Comparison of ENCODE assay signal across 1 cellular context in the genomic region with DNA sequence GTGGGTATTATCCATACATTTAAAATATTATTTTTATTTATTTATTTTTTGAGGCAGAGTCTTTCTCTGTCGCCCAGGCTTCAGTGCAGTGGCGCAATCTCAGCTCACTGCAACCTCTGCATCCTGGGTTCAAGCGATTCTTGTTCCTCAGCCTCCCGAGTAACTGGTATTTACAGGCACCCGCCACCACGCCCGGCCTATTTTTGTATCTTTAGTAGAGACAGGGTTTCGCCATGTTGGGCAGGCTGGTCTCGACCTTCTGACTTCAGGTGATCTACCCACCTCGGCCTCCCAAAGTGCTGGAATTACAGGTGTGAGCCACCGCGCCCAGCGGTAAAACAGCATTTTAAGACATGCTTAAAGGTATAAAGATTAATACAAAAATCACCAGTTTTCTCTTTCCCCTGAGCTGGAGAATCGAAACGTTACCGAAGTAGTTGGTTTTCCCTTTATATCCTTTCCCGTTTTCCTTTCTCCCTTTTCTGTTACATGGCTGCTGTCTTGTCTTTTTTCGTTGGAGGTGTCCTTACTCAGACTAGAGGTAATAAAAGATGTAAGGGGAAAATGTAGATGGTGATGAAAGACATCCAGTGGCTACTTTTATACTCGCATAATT.
TF ChIP-seq lines count a peak whose summit lies in the region.

No MANE protein-coding gene starts in this region.

TF ChIP-seq in HepG2, 621 proteins besides CTCF, POLR2A, EP300 and RAD21:
- TF ChIP-seq, protein P1, sequence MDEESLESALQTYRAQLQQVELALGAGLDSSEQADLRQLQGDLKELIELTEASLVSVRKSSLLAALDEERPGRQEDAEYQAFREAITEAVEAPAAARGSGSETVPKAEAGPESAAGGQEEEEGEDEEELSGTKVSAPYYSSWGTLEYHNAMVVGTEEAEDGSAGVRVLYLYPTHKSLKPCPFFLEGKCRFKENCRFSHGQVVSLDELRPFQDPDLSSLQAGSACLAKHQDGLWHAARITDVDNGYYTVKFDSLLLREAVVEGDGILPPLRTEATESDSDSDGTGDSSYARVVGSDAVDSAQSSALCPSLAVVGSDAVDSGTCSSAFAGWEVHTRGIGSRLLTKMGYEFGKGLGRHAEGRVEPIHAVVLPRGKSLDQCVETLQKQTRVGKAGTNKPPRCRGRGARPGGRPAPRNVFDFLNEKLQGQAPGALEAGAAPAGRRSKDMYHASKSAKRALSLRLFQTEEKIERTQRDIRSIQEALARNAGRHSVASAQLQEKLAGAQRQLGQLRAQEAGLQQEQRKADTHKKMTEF (CRISPR knock-in tag; IDR thresholded peaks at IDR 0.05): no peak
- no peak for TF ChIP-seq ZNF674 (CRISPR knock-in tag; IDR thresholded peaks at IDR 0.05; ENCODE audit: low read depth)
- TF ChIP-seq SMAD3 (CRISPR knock-in tag; IDR thresholded peaks at IDR 0.05): no peak
- peak; percentile 93 for TF ChIP-seq ZNF460 (CRISPR knock-in tag; IDR thresholded peaks at IDR 0.05; ENCODE audit: borderline replicate concordance)
- TF ChIP-seq ZMYM3 (CRISPR knock-in tag; IDR thresholded peaks at IDR 0.05): peak; percentile 73
- no peak for TF ChIP-seq JUN (CRISPR knock-in tag; IDR thresholded peaks at IDR 0.05)
- TF ChIP-seq, protein P2, sequence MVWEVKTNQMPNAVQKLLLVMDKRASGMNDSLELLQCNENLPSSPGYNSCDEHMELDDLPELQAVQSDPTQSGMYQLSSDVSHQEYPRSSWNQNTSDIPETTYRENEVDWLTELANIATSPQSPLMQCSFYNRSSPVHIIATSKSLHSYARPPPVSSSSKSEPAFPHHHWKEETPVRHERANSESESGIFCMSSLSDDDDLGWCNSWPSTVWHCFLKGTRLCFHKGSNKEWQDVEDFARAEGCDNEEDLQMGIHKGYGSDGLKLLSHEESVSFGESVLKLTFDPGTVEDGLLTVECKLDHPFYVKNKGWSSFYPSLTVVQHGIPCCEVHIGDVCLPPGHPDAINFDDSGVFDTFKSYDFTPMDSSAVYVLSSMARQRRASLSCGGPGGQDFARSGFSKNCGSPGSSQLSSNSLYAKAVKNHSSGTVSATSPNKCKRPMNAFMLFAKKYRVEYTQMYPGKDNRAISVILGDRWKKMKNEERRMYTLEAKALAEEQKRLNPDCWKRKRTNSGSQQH (CRISPR knock-in tag; IDR thresholded peaks at IDR 0.05; ENCODE audit: low read depth): no peak
- TF ChIP-seq, protein P3, sequence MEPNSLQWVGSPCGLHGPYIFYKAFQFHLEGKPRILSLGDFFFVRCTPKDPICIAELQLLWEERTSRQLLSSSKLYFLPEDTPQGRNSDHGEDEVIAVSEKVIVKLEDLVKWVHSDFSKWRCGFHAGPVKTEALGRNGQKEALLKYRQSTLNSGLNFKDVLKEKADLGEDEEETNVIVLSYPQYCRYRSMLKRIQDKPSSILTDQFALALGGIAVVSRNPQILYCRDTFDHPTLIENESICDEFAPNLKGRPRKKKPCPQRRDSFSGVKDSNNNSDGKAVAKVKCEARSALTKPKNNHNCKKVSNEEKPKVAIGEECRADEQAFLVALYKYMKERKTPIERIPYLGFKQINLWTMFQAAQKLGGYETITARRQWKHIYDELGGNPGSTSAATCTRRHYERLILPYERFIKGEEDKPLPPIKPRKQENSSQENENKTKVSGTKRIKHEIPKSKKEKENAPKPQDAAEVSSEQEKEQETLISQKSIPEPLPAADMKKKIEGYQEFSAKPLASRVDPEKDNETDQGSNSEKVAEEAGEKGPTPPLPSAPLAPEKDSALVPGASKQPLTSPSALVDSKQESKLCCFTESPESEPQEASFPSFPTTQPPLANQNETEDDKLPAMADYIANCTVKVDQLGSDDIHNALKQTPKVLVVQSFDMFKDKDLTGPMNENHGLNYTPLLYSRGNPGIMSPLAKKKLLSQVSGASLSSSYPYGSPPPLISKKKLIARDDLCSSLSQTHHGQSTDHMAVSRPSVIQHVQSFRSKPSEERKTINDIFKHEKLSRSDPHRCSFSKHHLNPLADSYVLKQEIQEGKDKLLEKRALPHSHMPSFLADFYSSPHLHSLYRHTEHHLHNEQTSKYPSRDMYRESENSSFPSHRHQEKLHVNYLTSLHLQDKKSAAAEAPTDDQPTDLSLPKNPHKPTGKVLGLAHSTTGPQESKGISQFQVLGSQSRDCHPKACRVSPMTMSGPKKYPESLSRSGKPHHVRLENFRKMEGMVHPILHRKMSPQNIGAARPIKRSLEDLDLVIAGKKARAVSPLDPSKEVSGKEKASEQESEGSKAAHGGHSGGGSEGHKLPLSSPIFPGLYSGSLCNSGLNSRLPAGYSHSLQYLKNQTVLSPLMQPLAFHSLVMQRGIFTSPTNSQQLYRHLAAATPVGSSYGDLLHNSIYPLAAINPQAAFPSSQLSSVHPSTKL (CRISPR knock-in tag; IDR thresholded peaks at IDR 0.05): no peak
- TF ChIP-seq, protein P4, sequence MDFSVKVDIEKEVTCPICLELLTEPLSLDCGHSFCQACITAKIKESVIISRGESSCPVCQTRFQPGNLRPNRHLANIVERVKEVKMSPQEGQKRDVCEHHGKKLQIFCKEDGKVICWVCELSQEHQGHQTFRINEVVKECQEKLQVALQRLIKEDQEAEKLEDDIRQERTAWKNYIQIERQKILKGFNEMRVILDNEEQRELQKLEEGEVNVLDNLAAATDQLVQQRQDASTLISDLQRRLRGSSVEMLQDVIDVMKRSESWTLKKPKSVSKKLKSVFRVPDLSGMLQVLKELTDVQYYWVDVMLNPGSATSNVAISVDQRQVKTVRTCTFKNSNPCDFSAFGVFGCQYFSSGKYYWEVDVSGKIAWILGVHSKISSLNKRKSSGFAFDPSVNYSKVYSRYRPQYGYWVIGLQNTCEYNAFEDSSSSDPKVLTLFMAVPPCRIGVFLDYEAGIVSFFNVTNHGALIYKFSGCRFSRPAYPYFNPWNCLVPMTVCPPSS (IDR thresholded peaks at IDR 0.05): no peak
- no peak for TF ChIP-seq CEBPB (IDR thresholded peaks at IDR 0.05; ENCODE audit: borderline replicate concordance, low read depth, low read length)
- TF ChIP-seq, protein P5, sequence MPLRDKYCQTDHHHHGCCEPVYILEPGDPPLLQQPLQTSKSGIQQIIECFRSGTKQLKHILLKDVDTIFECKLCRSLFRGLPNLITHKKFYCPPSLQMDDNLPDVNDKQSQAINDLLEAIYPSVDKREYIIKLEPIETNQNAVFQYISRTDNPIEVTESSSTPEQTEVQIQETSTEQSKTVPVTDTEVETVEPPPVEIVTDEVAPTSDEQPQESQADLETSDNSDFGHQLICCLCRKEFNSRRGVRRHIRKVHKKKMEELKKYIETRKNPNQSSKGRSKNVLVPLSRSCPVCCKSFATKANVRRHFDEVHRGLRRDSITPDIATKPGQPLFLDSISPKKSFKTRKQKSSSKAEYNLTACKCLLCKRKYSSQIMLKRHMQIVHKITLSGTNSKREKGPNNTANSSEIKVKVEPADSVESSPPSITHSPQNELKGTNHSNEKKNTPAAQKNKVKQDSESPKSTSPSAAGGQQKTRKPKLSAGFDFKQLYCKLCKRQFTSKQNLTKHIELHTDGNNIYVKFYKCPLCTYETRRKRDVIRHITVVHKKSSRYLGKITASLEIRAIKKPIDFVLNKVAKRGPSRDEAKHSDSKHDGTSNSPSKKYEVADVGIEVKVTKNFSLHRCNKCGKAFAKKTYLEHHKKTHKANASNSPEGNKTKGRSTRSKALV (CRISPR knock-in tag; IDR thresholded peaks at IDR 0.05): no peak
- TF ChIP-seq, protein P6, sequence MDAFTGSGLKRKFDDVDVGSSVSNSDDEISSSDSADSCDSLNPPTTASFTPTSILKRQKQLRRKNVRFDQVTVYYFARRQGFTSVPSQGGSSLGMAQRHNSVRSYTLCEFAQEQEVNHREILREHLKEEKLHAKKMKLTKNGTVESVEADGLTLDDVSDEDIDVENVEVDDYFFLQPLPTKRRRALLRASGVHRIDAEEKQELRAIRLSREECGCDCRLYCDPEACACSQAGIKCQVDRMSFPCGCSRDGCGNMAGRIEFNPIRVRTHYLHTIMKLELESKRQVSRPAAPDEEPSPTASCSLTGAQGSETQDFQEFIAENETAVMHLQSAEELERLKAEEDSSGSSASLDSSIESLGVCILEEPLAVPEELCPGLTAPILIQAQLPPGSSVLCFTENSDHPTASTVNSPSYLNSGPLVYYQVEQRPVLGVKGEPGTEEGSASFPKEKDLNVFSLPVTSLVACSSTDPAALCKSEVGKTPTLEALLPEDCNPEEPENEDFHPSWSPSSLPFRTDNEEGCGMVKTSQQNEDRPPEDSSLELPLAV (CRISPR knock-in tag; conservative IDR thresholded peaks at IDR 0.05; ENCODE audit: low read depth): no peak
